29 cellular contexts compared by ENCODE assay signal in the genomic region with DNA sequence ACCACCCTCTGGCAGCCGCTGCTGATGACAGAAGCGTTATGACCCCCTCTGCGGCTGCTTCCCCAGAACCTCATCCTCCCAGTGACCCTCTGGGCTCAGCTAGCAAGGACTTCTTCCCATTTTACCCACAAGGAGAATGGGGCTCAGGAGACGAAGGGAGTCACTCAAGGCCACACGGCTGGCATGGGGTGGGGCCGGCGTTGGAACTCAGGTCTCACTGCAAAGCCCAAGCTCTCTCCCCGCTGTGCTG.
"Had no signal": no experiment of that assay in that cellular context is flagged by ENCODE, and none has a peak within 500 bp of the region (broad histone marks: within the 10 kb centered on the region; RNA-seq: fewer than 3 reads in every experiment).

No MANE protein-coding gene starts in this region.

- H3K27ac ChIP-seq: lower lobe of right lung, neutrophil, ovary, right atrium auricular region, right lobe of liver, stomach, testis, thyroid gland, transverse colon, upper lobe of left lung, vagina had no signal

- ATAC-seq: left cardiac atrium; left lobe of liver; lower lobe of right lung; mucosa of descending colon; naive thymus-derived CD4-positive, alpha-beta T cell; natural killer cell treated with Interleukin-12 subunit alpha and Interleukin-12 subunit beta and Interleukin-15 and Interleukin-18, amount 100 ng/mL, for 72 hours; right lobe of liver; stimulated activated memory B cell treated with anti-CD40 and anti-IgM and Interleukin-4, amounts not matched to agents 10 μg/mL and 1 μg/mL and 100 μg/mL, for 72 hours; stimulated activated naive CD8-positive, alpha-beta T cell treated with anti-CD3 and anti-CD28 coated beads, Interleukin-15, Interleukin-2, amounts not matched to agents 100 U/mL and 50 U/mL, for 24 hours had no signal

- DNase-seq: hippocampal formation; kidney glomerular epithelial cell; left cardiac atrium; lower lobe of right lung; mammary epithelial cell; mesendoderm; mucosa of descending colon; naive thymus-derived CD4-positive, alpha-beta T cell; occipital lobe; ovary; stimulated activated CD4-positive, alpha-beta T cell treated with anti-CD3 and anti-CD28 coated beads, Interleukin-1b, Interleukin-23, amount 100 ng/mL, for 48 hours; stimulated activated CD4-positive, alpha-beta T cell treated with anti-CD3 and anti-CD28 coated beads, Interleukin-2, amount 100 ng/mL, for 48 hours; stimulated activated CD4-positive, alpha-beta T cell treated with anti-CD3 and anti-CD28 coated beads, Interleukin-4, amount 100 ng/mL, for 4 hours; stimulated activated CD8-positive, alpha-beta memory T cell treated with anti-CD3 and anti-CD28 coated beads, Interleukin-4, amount 100 ng/mL, for 48 hours; stimulated activated naive CD8-positive, alpha-beta T cell treated with anti-CD3 and anti-CD28 coated beads, Interleukin-15, Interleukin-2, amounts not matched to agents 100 U/mL and 50 U/mL, for 24 hours; stomach; testis; thyroid gland; transverse colon; upper lobe of left lung had no signal

- H3K27me3 ChIP-seq: neutrophil, ovary, right atrium auricular region, right lobe of liver, testis, thyroid gland, transverse colon, upper lobe of left lung, vagina had no signal

- H3K4me3 ChIP-seq: lower lobe of right lung, mucosa of descending colon, ovary, right atrium auricular region, right lobe of liver, smooth muscle cell, stomach, testis, thyroid gland, transverse colon, upper lobe of left lung, vagina had no signal

- H3K36me3 ChIP-seq: lower lobe of right lung, neutrophil, ovary, right atrium auricular region, right lobe of liver, thyroid gland, transverse colon, vagina had no signal

- H3K9me3 ChIP-seq: lower lobe of right lung, mucosa of descending colon, neutrophil, ovary, right atrium auricular region, right lobe of liver, stomach, testis, thyroid gland, transverse colon, upper lobe of left lung, vagina had no signal

- FAIRE-seq: keratinocyte had no signal

- H3K4me2 ChIP-seq: smooth muscle cell had no signal

- H3K4me1 ChIP-seq: lower lobe of right lung, right lobe of liver, testis, thyroid gland had no signal
